8 cellular contexts compared by ENCODE assay signal in genomic region chr12:52903285-52903854, GRCh38. TPM values are rescaled to one million over a fixed set of nuclear protein-coding genes. Genes with fewer than 3 reads are reported as not detected.
A peak's percentile ranks its signal among the peaks of the same experiment; 100 is the strongest.
DNase-seq lines count a peak whose midpoint lies in the region; ATAC-seq and FAIRE-seq lines count a peak whose summit lies in the region.

No MANE protein-coding gene starts in this region.

- no peak overlapping the region for H2BK15ac ChIP-seq in neuronal stem cell (ENCODE audit: low read length)

- H2AK5ac ChIP-seq in neuronal stem cell (ENCODE audit: low read depth, low read length) = no peak overlapping the region

- H2AFZ ChIP-seq in neuronal stem cell (ENCODE audit: low read length) = peak overlapping the region; percentile 84

- H3K27me3 ChIP-seq in neuronal stem cell (ENCODE audit: control insufficient read depth in 3 of 3, insufficient read depth in 3 of 3, low read depth in 1 of 3, low read length in 3 of 3) (peaks cover 0 to 10% (median 0%) of the 10 kb centered on the region in 3 experiments), thymus (ENCODE audit: control insufficient read depth, insufficient read depth) (no peaks in the 10 kb centered on the region)

- no peak overlapping the region for H3K4ac ChIP-seq in neuronal stem cell (ENCODE audit: low read length)

- DNase-seq in CD1c-positive myeloid dendritic cell (ENCODE audit: extremely low spot score) (peak; percentile 48), NOMO-1 treated with dmso at 0.1 percent for 144 hours (lab: John Stamatoyannopoulos, UW; ENCODE audit: unreplicated experiment) (peak; percentile 69), frontal cortex (ENCODE audit: low spot score in 2 of 2) (peak; percentile 60 to 73), neuronal stem cell (ENCODE audit: low spot score) (peak; percentile 94), KG1 (lab: John Stamatoyannopoulos, UW) (no peak)
- DNase-seq in activated naive CD4-positive, alpha-beta T cell (lab: John Stamatoyannopoulos, UW) = peak in 3 of 4 experiments; percentile 13 to 49 (median 23)

- no peak overlapping the region for H3K14ac ChIP-seq in neuronal stem cell (ENCODE audit: low read length)

- peaks cover 0 to 31% of the 10 kb centered on the region in 2 donors for H3K36me3 ChIP-seq in neuronal stem cell (replicated peaks in 1 of 2; ENCODE audit: control insufficient read depth in 2 of 2, insufficient read depth in 2 of 2, low read length in 2 of 2)
- no peaks in the 10 kb centered on the region for H3K36me3 ChIP-seq in thymus (ENCODE audit: control insufficient read depth, insufficient read depth)

- H3K79me1 ChIP-seq in neuronal stem cell (ENCODE audit: low read depth, low read length) = no peaks in the 10 kb centered on the region

- no CpG with 5 or more reads among the region's 34 CpGs for WGBS in neuronal stem cell (ENCODE audit: extremely low coverage in 2 of 2, insufficient read length in 2 of 2, insufficient replicate concordance in 1 of 2), 2 donors
- 5% methylated on average over 34 of the region's 34 CpGs for WGBS in thymus

- no peak overlapping the region for H2BK5ac ChIP-seq in neuronal stem cell (ENCODE audit: low read length)

- H3K4me1 ChIP-seq in neuronal stem cell (ENCODE audit: control insufficient read depth in 2 of 2, insufficient read depth in 1 of 2, low read depth in 1 of 2, low read length in 2 of 2) (peaks cover 2 to 7% of the 10 kb centered on the region in 2 donors), thymus (ENCODE audit: control insufficient read depth, insufficient read depth, low read length) (peaks cover 5% of the 10 kb centered on the region)

- H2BK12ac ChIP-seq in neuronal stem cell (ENCODE audit: low read length) = no peak overlapping the region

- H3K18ac ChIP-seq in neuronal stem cell (ENCODE audit: low read length) = peak overlapping the region; percentile 92

- H4K8ac ChIP-seq in neuronal stem cell (ENCODE audit: low read depth, low read length) = no peak overlapping the region

- H3K9ac ChIP-seq in neuronal stem cell (ENCODE audit: low read depth, low read length, poor library complexity) = no peak overlapping the region

- H3K27ac ChIP-seq in neuronal stem cell (replicated peaks; ENCODE audit: low read length) (peak overlapping the region; percentile 59), thymus (ENCODE audit: low read depth) (peak overlapping the region; percentile 48)

- H3K9me3 ChIP-seq in neuronal stem cell (replicated peaks in 1 of 2; ENCODE audit: control insufficient read depth in 2 of 2, insufficient read depth in 1 of 2, low read depth in 1 of 2, low read length in 2 of 2) = no peaks in the 10 kb centered on the region
- no peaks in the 10 kb centered on the region for H3K9me3 ChIP-seq in thymus (ENCODE audit: control insufficient read depth)

- no peak overlapping the region for H4K91ac ChIP-seq in neuronal stem cell (ENCODE audit: low read depth, low read length, poor library complexity)

- peak overlapping the region; percentile 34 for H3K4me2 ChIP-seq in neuronal stem cell (ENCODE audit: insufficient read depth, low read length, poor library complexity, severe bottlenecking)

- H3K23ac ChIP-seq in neuronal stem cell (ENCODE audit: low read depth, low read length, poor library complexity) = no peak overlapping the region

- peak; percentile 45 for ATAC-seq in HG02763 (IDR thresholded peaks at IDR 0.05; ENCODE audit: unreplicated experiment)

- H3K4me3 ChIP-seq in neuronal stem cell (ENCODE audit: low read length in 2 of 2) = peak overlapping the region; percentile 41 to 86
- H3K4me3 ChIP-seq in thymus (ENCODE audit: low read length) = peak overlapping the region; percentile 51

- FAIRE-seq in frontal cortex (lab: Jason Lieb, UNC) = no peak

- no peak overlapping the region for H2BK120ac ChIP-seq in neuronal stem cell (ENCODE audit: low read depth, low read length)

RNA-seq across cellular contexts. Expression of gene KRT8, which starts 1.5 kb away (rescaled TPM):
- total RNA-seq in frontal cortex = not detected
- 179 TPM for polyA plus RNA-seq in neuronal stem cell (2013, experiment 1 of 2)
- polyA plus RNA-seq in neuronal stem cell (2013, experiment 2 of 2) = 174 TPM
- 142 TPM for polyA plus RNA-seq in thymus

RNA-seq across cellular contexts. Expression of gene KRT18, which starts 45.5 kb away (rescaled TPM):
- 2.4 TPM for total RNA-seq in frontal cortex
- polyA plus RNA-seq in neuronal stem cell (2013, experiment 1 of 2) = 80.9 TPM
- polyA plus RNA-seq in neuronal stem cell (2013, experiment 2 of 2) = 82.5 TPM
- polyA plus RNA-seq in thymus = 60.2 TPM

RNA-seq across cellular contexts. Expression of gene KRT78, which starts 54.6 kb away (rescaled TPM):
- total RNA-seq in frontal cortex = not detected
- polyA plus RNA-seq in neuronal stem cell (2013, experiment 1 of 2) = not detected
- not detected for polyA plus RNA-seq in neuronal stem cell (2013, experiment 2 of 2)
- 7.2 TPM for polyA plus RNA-seq in thymus
